In the genomic region with DNA sequence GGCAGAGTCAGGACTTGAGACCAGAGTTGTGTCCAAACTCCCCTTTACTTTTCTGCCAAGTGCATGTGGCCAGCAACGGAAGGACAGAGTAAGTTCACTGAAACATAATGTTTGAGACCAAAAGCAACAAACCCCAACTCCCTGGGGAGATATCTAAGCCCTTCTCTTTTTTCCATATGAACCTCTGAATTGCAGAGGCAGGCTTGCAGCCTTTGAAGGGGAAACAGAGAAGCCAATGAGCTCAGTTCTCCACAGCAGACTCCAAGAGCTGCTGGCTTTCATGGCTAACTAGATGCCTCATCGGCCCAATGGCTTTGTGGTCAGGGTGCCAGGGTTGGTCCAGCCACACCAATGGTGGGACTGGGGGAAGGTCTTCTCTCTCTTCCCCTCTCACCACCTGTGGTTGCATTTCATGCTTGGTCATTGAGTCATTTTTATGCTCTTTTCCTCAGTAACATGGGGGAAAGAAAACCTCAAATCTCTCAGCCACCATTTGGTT, we compare ENCODE assay signal across 16 cellular contexts. TPM values are rescaled to one million over a fixed set of nuclear protein-coding genes. Genes with fewer than 3 reads are reported as not detected.
A peak's percentile ranks its signal among the peaks of the same experiment; 100 is the strongest.
DNase-seq lines count a peak whose midpoint lies in the region; ATAC-seq and TF ChIP-seq lines count a peak whose summit lies in the region.
"Had no signal": no experiment of that assay in that cellular context is flagged by ENCODE, and none has a peak within 500 bp of the region (broad histone marks: within the 10 kb centered on the region; RNA-seq: fewer than 3 reads in every experiment).

No MANE protein-coding gene starts in this region.

- TF ChIP-seq CTCF in AG04449 (IDR thresholded peaks at IDR 0.05; ENCODE audit: insufficient read depth, low read length, missing control alignments) (no peak), fibroblast of the aortic adventitia (IDR thresholded peaks at IDR 0.05; ENCODE audit: insufficient read depth, low read length) (no peak), GM13976 (IDR thresholded peaks at IDR 0.05; ENCODE audit: borderline replicate concordance, control extremely low read depth, extremely low read depth, insufficient read depth, missing control alignments) (no peak)

- no peaks in the 10 kb centered on the region for H3K9me3 ChIP-seq in T-helper 17 cell (ENCODE audit: control insufficient read depth, low read length, poor library complexity, severe bottlenecking)
- H3K9me3 ChIP-seq: BE2C had no signal

- H3K27me3 Mint-ChIP-seq in T-helper 17 cell = no peaks in the 10 kb centered on the region

- DNase-seq in AG04449 (ENCODE audit: low read depth, low spot score) (peak; percentile 14), MV-4-11 (lab: John Stamatoyannopoulos, UW) (peak; percentile 76), fibroblast of the aortic adventitia (ENCODE audit: low read depth) (peak; percentile 91), NCI-H82 (lab: John Stamatoyannopoulos, UW) (no peak), T-helper 17 cell (no peak), GM13976 (ENCODE audit: low spot score) (no peak)
- DNase-seq: activated CD4-positive, alpha-beta T cell treated with anti-CD3 and anti-CD28 coated beads for 36 hours; activated effector memory CD4-positive, alpha-beta T cell treated with Interleukin-2 at 50 U/mL for 16 hours; BE2C; foreskin fibroblast; HCEC 1CT; NCI-H1092; stimulated activated CD4-positive, alpha-beta T cell treated with anti-CD3 and anti-CD28 coated beads, Interleukin-12 subunit alpha, Interleukin-12 subunit beta, amount 100 ng/mL, for 4 hours had no signal

- no peaks in the 10 kb centered on the region for H3K36me3 Mint-ChIP-seq in T-helper 17 cell (ENCODE audit: low read depth)

- in situ Hi-C loops in GM13976 (cut with MboI; ENCODE audit: low sequenced_read_pairs, unreplicated experiment) = no loop called here

- CTCF ChIA-PET in AG04449 (lab: Yijun Ruan, JAX) = no interaction called here

- H3K4me3 ChIP-seq in AG04449 (ENCODE audit: low read depth, low read length) (no peak overlapping the region), fibroblast of the aortic adventitia (ENCODE audit: low read depth, low read length) (no peak overlapping the region)

- ATAC-seq in GM19025 (IDR thresholded peaks at IDR 0.05; ENCODE audit: low read depth, unreplicated experiment) (peak; percentile 61), T-helper 17 cell (no peak), HG02763 (IDR thresholded peaks at IDR 0.05; ENCODE audit: unreplicated experiment) (no peak)
- ATAC-seq: activated CD4-positive, alpha-beta T cell treated with anti-CD3 and anti-CD28 coated beads for 36 hours; SK-N-SH treated with all-trans-retinoic acid at 6 μM for 48 hours had no signal

- no peak overlapping the region for H3K27ac Mint-ChIP-seq in T-helper 17 cell
- H3K27ac Mint-ChIP-seq: activated CD4-positive, alpha-beta T cell treated with anti-CD3 and anti-CD28 coated beads for 36 hours had no signal

- no peak overlapping the region for H3K4me3 Mint-ChIP-seq in T-helper 17 cell
- H3K4me3 Mint-ChIP-seq: activated CD4-positive, alpha-beta T cell treated with anti-CD3 and anti-CD28 coated beads for 36 hours had no signal

- peaks cover 5% of the 10 kb centered on the region for H3K4me1 Mint-ChIP-seq in T-helper 17 cell

- POLR2A ChIA-PET in AG04449 (lab: Yijun Ruan, JAX) = no interaction called here

RNA-seq across cellular contexts. Expression of a gene that starts 34.0 kb away (rescaled TPM):
- total RNA-seq in fibroblast of the aortic adventitia (ENCODE audit: low replicate concordance) (1.1 and 2.9 TPM in 2 replicates), T-helper 17 cell (1 to 10 TPM in 1 of 2 donors, under 1 TPM in 1; 0.94 to 3.3 TPM)

Comparison
In these comparisons a context has a peak if more than half of its experiments do, and no peak if none do; other contexts are left out.
1. DNase-seq: peak in AG04449 (single experiment), MV-4-11 (single experiment) and fibroblast of the aortic adventitia (single experiment); none in NCI-H82 (single experiment), T-helper 17 cell (0 of 3) and GM13976 (single experiment).